ENCODE assay signal across 1 cellular context in genomic region chr15:78449220-78449999, GRCh38.
TF ChIP-seq lines count a peak whose summit lies in the region.

No MANE protein-coding gene starts in this region.

TF ChIP-seq in HEK293, 187 proteins besides CTCF, POLR2A, EP300 and RAD21 (continued from another document and continues in another):
- no peak for TF ChIP-seq ZNF518A (tag by site-specific recombination; conservative IDR thresholded peaks at IDR 0.05; ENCODE audit: low read depth)
- TF ChIP-seq ZNF426 (tag by site-specific recombination; IDR thresholded peaks at IDR 0.05), result no peak
- TF ChIP-seq ZNF433 (tag by site-specific recombination; IDR thresholded peaks at IDR 0.05; ENCODE audit: low read depth), result no peak
- no peak for TF ChIP-seq ZNF629 (tag by site-specific recombination; IDR thresholded peaks at IDR 0.05)
- TF ChIP-seq KLF8 (tag by site-specific recombination; IDR thresholded peaks at IDR 0.05), result no peak
- TF ChIP-seq SP3 (tag by site-specific recombination; IDR thresholded peaks at IDR 0.05), result no peak
- TF ChIP-seq, protein P1, sequence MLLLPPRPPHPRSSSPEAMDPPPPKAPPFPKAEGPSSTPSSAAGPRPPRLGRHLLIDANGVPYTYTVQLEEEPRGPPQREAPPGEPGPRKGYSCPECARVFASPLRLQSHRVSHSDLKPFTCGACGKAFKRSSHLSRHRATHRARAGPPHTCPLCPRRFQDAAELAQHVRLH (tag by site-specific recombination; IDR thresholded peaks at IDR 0.05), result peak; percentile 63; the same call in 1 of the 2 replicates
- no peak for TF ChIP-seq ZBTB7A (tag by site-specific recombination; IDR thresholded peaks at IDR 0.05; ENCODE audit: low read depth)
- no peak for TF ChIP-seq ZNF510 (tag by site-specific recombination; IDR thresholded peaks at IDR 0.05; ENCODE audit: insufficient replicate concordance)
- TF ChIP-seq ZNF132 (tag by site-specific recombination; IDR thresholded peaks at IDR 0.05; ENCODE audit: borderline replicate concordance), result no peak
- no peak for TF ChIP-seq ZNF112 (tag by site-specific recombination; IDR thresholded peaks at IDR 0.05)
- peak; percentile 37; the same call in 1 of the 2 replicates for TF ChIP-seq MZF1 (tag by site-specific recombination; IDR thresholded peaks at IDR 0.05; ENCODE audit: borderline replicate concordance)
- TF ChIP-seq ZBTB21 (tag by site-specific recombination; IDR thresholded peaks at IDR 0.05), result no peak
- no peak for TF ChIP-seq ZNF623 (tag by site-specific recombination; IDR thresholded peaks at IDR 0.05)
- TF ChIP-seq ZNF692 (tag by site-specific recombination; IDR thresholded peaks at IDR 0.05), result no peak
- TF ChIP-seq, protein P2, sequence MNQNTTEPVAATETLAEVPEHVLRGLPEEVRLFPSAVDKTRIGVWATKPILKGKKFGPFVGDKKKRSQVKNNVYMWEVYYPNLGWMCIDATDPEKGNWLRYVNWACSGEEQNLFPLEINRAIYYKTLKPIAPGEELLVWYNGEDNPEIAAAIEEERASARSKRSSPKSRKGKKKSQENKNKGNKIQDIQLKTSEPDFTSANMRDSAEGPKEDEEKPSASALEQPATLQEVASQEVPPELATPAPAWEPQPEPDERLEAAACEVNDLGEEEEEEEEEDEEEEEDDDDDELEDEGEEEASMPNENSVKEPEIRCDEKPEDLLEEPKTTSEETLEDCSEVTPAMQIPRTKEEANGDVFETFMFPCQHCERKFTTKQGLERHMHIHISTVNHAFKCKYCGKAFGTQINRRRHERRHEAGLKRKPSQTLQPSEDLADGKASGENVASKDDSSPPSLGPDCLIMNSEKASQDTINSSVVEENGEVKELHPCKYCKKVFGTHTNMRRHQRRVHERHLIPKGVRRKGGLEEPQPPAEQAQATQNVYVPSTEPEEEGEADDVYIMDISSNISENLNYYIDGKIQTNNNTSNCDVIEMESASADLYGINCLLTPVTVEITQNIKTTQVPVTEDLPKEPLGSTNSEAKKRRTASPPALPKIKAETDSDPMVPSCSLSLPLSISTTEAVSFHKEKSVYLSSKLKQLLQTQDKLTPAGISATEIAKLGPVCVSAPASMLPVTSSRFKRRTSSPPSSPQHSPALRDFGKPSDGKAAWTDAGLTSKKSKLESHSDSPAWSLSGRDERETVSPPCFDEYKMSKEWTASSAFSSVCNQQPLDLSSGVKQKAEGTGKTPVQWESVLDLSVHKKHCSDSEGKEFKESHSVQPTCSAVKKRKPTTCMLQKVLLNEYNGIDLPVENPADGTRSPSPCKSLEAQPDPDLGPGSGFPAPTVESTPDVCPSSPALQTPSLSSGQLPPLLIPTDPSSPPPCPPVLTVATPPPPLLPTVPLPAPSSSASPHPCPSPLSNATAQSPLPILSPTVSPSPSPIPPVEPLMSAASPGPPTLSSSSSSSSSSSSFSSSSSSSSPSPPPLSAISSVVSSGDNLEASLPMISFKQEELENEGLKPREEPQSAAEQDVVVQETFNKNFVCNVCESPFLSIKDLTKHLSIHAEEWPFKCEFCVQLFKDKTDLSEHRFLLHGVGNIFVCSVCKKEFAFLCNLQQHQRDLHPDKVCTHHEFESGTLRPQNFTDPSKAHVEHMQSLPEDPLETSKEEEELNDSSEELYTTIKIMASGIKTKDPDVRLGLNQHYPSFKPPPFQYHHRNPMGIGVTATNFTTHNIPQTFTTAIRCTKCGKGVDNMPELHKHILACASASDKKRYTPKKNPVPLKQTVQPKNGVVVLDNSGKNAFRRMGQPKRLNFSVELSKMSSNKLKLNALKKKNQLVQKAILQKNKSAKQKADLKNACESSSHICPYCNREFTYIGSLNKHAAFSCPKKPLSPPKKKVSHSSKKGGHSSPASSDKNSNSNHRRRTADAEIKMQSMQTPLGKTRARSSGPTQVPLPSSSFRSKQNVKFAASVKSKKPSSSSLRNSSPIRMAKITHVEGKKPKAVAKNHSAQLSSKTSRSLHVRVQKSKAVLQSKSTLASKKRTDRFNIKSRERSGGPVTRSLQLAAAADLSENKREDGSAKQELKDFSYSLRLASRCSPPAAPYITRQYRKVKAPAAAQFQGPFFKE (tag by site-specific recombination; IDR thresholded peaks at IDR 0.05; ENCODE audit: borderline replicate concordance), result no peak
- TF ChIP-seq ZFP69B (tag by site-specific recombination; IDR thresholded peaks at IDR 0.05), result no peak
- TF ChIP-seq ZNF146 (tag by site-specific recombination; IDR thresholded peaks at IDR 0.05), result no peak
- TF ChIP-seq ZIC2 (tag by site-specific recombination; IDR thresholded peaks at IDR 0.05), result 0 out of 2 replicates have a peak, but pooled peaks have one; percentile 33
- TF ChIP-seq ZFP41 (tag by site-specific recombination; IDR thresholded peaks at IDR 0.05; ENCODE audit: borderline replicate concordance), result no peak
- no peak for TF ChIP-seq ZNF776 (tag by site-specific recombination; IDR thresholded peaks at IDR 0.05; ENCODE audit: borderline replicate concordance)
- no peak for TF ChIP-seq ZNF274 (IDR thresholded peaks at IDR 0.05; ENCODE audit: low read length)
- no peak for TF ChIP-seq ZNF274 (tag by site-specific recombination; IDR thresholded peaks at IDR 0.05; ENCODE audit: borderline replicate concordance)
- TF ChIP-seq ZNF473 (tag by site-specific recombination; IDR thresholded peaks at IDR 0.05), result no peak
- TF ChIP-seq, protein P3, sequence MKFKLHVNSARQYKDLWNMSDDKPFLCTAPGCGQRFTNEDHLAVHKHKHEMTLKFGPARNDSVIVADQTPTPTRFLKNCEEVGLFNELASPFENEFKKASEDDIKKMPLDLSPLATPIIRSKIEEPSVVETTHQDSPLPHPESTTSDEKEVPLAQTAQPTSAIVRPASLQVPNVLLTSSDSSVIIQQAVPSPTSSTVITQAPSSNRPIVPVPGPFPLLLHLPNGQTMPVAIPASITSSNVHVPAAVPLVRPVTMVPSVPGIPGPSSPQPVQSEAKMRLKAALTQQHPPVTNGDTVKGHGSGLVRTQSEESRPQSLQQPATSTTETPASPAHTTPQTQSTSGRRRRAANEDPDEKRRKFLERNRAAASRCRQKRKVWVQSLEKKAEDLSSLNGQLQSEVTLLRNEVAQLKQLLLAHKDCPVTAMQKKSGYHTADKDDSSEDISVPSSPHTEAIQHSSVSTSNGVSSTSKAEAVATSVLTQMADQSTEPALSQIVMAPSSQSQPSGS (tag by site-specific recombination; IDR thresholded peaks at IDR 0.05; ENCODE audit: low read depth), result no peak
- TF ChIP-seq ZNF24 (tag by site-specific recombination; IDR thresholded peaks at IDR 0.05), result no peak
- no peak for TF ChIP-seq ZNF18 (tag by site-specific recombination; IDR thresholded peaks at IDR 0.05)
- no peak for TF ChIP-seq SALL2 (tag by site-specific recombination; IDR thresholded peaks at IDR 0.05; ENCODE audit: borderline replicate concordance)
- no peak for TF ChIP-seq ZNF449 (tag by site-specific recombination; IDR thresholded peaks at IDR 0.05)
- TF ChIP-seq ZNF530 (tag by site-specific recombination; IDR thresholded peaks at IDR 0.05; ENCODE audit: low read depth), result no peak
- TF ChIP-seq OVOL3 (tag by site-specific recombination; IDR thresholded peaks at IDR 0.05), result peak; percentile 60; the same call in 1 of the 2 replicates
- no peak for TF ChIP-seq ZNF23 (tag by site-specific recombination; IDR thresholded peaks at IDR 0.05; ENCODE audit: borderline replicate concordance)
- TF ChIP-seq, protein P4, sequence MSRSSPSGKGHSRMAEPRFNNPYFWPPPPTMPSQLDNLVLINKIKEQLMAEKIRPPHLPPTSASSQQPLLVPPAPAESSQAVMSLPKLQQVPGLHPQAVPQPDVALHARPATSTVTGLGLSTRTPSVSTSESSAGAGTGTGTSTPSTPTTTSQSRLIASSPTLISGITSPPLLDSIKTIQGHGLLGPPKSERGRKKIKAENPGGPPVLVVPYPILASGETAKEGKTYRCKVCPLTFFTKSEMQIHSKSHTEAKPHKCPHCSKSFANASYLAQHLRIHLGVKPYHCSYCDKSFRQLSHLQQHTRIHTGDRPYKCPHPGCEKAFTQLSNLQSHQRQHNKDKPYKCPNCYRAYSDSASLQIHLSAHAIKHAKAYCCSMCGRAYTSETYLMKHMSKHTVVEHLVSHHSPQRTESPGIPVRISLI (tag by site-specific recombination; IDR thresholded peaks at IDR 0.05), result no peak
- no peak for TF ChIP-seq ZNF555 (tag by site-specific recombination; conservative IDR thresholded peaks at IDR 0.05)
- TF ChIP-seq ZFHX2 (tag by site-specific recombination; conservative IDR thresholded peaks at IDR 0.05), result no peak
- no peak for TF ChIP-seq ZNF394 (tag by site-specific recombination; IDR thresholded peaks at IDR 0.05; ENCODE audit: borderline replicate concordance)
- no peak for TF ChIP-seq KLF7 (tag by site-specific recombination; IDR thresholded peaks at IDR 0.05; ENCODE audit: borderline replicate concordance)
- TF ChIP-seq ZNF202 (tag by site-specific recombination; IDR thresholded peaks at IDR 0.05; ENCODE audit: borderline replicate concordance), result no peak
- TF ChIP-seq GLIS1 (tag by site-specific recombination; IDR thresholded peaks at IDR 0.05), result peak; percentile 59
- no peak for TF ChIP-seq ZNF391 (tag by site-specific recombination; IDR thresholded peaks at IDR 0.05; ENCODE audit: borderline replicate concordance, low read depth)
- TF ChIP-seq, protein P5, sequence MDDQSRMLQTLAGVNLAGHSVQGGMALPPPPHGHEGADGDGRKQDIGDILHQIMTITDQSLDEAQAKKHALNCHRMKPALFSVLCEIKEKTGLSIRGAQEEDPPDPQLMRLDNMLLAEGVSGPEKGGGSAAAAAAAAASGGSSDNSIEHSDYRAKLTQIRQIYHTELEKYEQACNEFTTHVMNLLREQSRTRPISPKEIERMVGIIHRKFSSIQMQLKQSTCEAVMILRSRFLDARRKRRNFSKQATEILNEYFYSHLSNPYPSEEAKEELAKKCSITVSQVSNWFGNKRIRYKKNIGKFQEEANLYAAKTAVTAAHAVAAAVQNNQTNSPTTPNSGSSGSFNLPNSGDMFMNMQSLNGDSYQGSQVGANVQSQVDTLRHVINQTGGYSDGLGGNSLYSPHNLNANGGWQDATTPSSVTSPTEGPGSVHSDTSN (CRISPR knock-in tag; IDR thresholded peaks at IDR 0.05), result no peak
- no peak for TF ChIP-seq ZNF624 (tag by site-specific recombination; IDR thresholded peaks at IDR 0.05)
- TF ChIP-seq ZNF626 (tag by site-specific recombination; IDR thresholded peaks at IDR 0.05), result no peak
